8 cellular contexts compared by ENCODE assay signal in genomic region chr6:33621396-33622388, GRCh38. TPM values are rescaled to one million over a fixed set of nuclear protein-coding genes. Genes with fewer than 3 reads are reported as not detected.
DNase-seq lines count a peak whose midpoint lies in the region; ATAC-seq, FAIRE-seq and TF ChIP-seq lines count a peak whose summit lies in the region.

No MANE protein-coding gene starts in this region.

- peak; percentile 39 for DNase-seq in AG10803 (ENCODE audit: low read depth)
- peak; percentile 52 for DNase-seq in GM19239 (ENCODE audit: insufficient read length, low spot score)
- peak in 11 of 34 experiments; percentile 9 to 42 (median 34) for DNase-seq in T-cell
- peak; percentile 51 to 77 for DNase-seq in T47D (ENCODE audit: low read depth in 1 of 2, low spot score in 1 of 2)
- no peak for DNase-seq in left lobe of liver (ENCODE audit: low spot score)
- peak; percentile 64 for DNase-seq in stimulated activated CD8-positive, alpha-beta memory T cell treated with anti-CD3 and anti-CD28 coated beads, Interleukin-4, amount 100 ng/mL, for 48 hours
- no peak for DNase-seq in NCI-H2107 (lab: John Stamatoyannopoulos, UW)

- H3K4me3 Mint-ChIP-seq in T-cell, result peak overlapping the region; percentile 85 to 95 (median 88)

- peak overlapping the region; percentile 81 to 85 for H3K27ac Mint-ChIP-seq in T-cell

- no peaks in the 10 kb centered on the region for H3K9me3 Mint-ChIP-seq in T-cell

- in situ Hi-C loops in T47D (cut with HindIII; ENCODE audit: low pct_unique_long_range_greater_than_20kb, low sequenced_read_pairs), result no loop called here

- peak; percentile 20 for ATAC-seq in HG03521 (IDR thresholded peaks at IDR 0.05; ENCODE audit: unreplicated experiment)
- ATAC-seq in T-cell (replicated peaks in 1 of 4), result peak; percentile 25 to 45 (median 40)
- peak; percentile 10 for ATAC-seq in left lobe of liver

- no peaks in the 10 kb centered on the region for H3K27me3 Mint-ChIP-seq in T-cell

- FAIRE-seq in GM19239 (lab: Jason Lieb, UNC), result no peak

- H3K4me3 ChIP-seq in AG10803 (ENCODE audit: low read length), result peak overlapping the region; percentile 75

- H3K36me3 Mint-ChIP-seq in T-cell, result peaks cover 4% of the 10 kb centered on the region

- no peak for TF ChIP-seq CTCF in AG10803 (conservative IDR thresholded peaks at IDR 0.05; ENCODE audit: low read length)

- peaks cover 59 to 73% (median 63%) of the 10 kb centered on the region in 3 donors for H3K4me1 Mint-ChIP-seq in T-cell

- CTCF ChIA-PET in T-cell (lab: Charles Lee), result interaction anchor here (1.0 to 1.4 kb wide), 3 partner anchors 11 to 89 kb away, joined by 3 to 5 read pairs (median 3); partner anchors contain the start of gene UQCC2 (in 1 of the 2)

- POLR2A ChIA-PET in T-cell (lab: Charles Lee), result interaction anchor here (0.6 to 1.6 kb wide), 3 partner anchors 10 to 352 kb away, joined by 3 to 7 read pairs (median 5); no protein-coding TSS in a partner anchor

RNA-seq across cellular contexts. Expression of gene ITPR3, which starts 0.6 kb away (rescaled TPM):
- total RNA-seq in T-cell (10 to 100 TPM; 49.2 to 63.6 (median 62.4) TPM), left lobe of liver (1.3 TPM)

RNA-seq across cellular contexts. Expression of gene BAK1, which starts 41.6 kb away (rescaled TPM):
- total RNA-seq in T-cell (10 to 100 TPM; 22.9 to 31.6 (median 27.9) TPM), left lobe of liver (4.8 TPM)

Comparison
In these comparisons a context has a peak if more than half of its experiments do, and no peak if none do; other contexts are left out.
1. DNase-seq: peak in AG10803 (single experiment), GM19239 (single experiment), T47D (2 of 2) and stimulated activated CD8-positive, alpha-beta memory T cell treated with anti-CD3 and anti-CD28 coated beads, Interleukin-4, amount 100 ng/mL, for 48 hours (single experiment); none in left lobe of liver (single experiment) and NCI-H2107 (single experiment).
2. RNA of gene ITPR3, which starts 0.6 kb away (total RNA-seq): 49.2 to 63.6 TPM in T-cell; 1.3 TPM in left lobe of liver (single experiment); every median in the first group is over 10 times any median in the second.
3. Peak in every context shown above with its lines, with median percentiles within 50 percentile points of each other: ATAC-seq.